8 cellular contexts compared by ENCODE assay signal in genomic region chr13:78660130-78660857, GRCh38. TPM values are rescaled to one million over a fixed set of nuclear protein-coding genes. Genes with fewer than 3 reads are reported as not detected.
DNase-seq lines count a peak whose midpoint lies in the region; ATAC-seq and TF ChIP-seq lines count a peak whose summit lies in the region.

No MANE protein-coding gene starts in this region.

- H3K4me1 ChIP-seq in BLaER1, result peaks cover 25% of the 10 kb centered on the region
- H3K4me1 ChIP-seq in H9 (ENCODE audit: insufficient read depth, low read length), result peaks cover 4% of the 10 kb centered on the region
- peaks cover 15 to 21% of the 10 kb centered on the region in 2 donors for H3K4me1 ChIP-seq in gastrocnemius medialis

- no peak overlapping the region for H4K91ac ChIP-seq in H9 (ENCODE audit: insufficient read length, low read depth, low read length)

- H2AFZ ChIP-seq in H9 (ENCODE audit: low read length), result no peak overlapping the region

- H3T11ph ChIP-seq in H9 (ENCODE audit: low read length), result no peak overlapping the region

- no peaks in the 10 kb centered on the region for H3K79me1 ChIP-seq in H9 (ENCODE audit: insufficient read depth, low read depth, low read length, poor library complexity, severe bottlenecking)

- WGBS in H9 (ENCODE audit: extremely low coverage, insufficient read length, low lambda C conversion rate), result no CpG with 5 or more reads among the region's 15 CpGs

- no peaks in the 10 kb centered on the region for H3K9me3 ChIP-seq in BLaER1
- H3K9me3 ChIP-seq in H9 (ENCODE audit: control insufficient read depth, low read depth, low read length), result no peaks in the 10 kb centered on the region
- H3K9me3 ChIP-seq in gastrocnemius medialis, result no peaks in the 10 kb centered on the region

- no peak overlapping the region for H3K18ac ChIP-seq in H9 (ENCODE audit: insufficient read length, low read depth, low read length)

- H3K56ac ChIP-seq in H9 (ENCODE audit: insufficient read length, low read depth, low read length), result no peak overlapping the region

- DNase-seq in H9 (peak; percentile 46), glutamatergic neuron (peak; percentile 21), gastrocnemius medialis (peak in 1 of 2 donors; percentile 13), HCEC 1CT (no peak), omental fat pad (ENCODE audit: low spot score) (no peak)
- DNase-seq in activated CD4-positive, alpha-beta memory T cell treated with anti-CD3 and anti-CD28 coated beads, Interleukin-2, amount 10 ng/mL, durations not matched to agents 7 days and 5 days, result no peak

- peak overlapping the region in 1 of 2 experiments; percentile 32; a peak in 2 of 5 replicates for H3K4me3 Mint-ChIP-seq in H9
- H3K4me3 Mint-ChIP-seq in activated CD4-positive, alpha-beta memory T cell treated with anti-CD3 and anti-CD28 coated beads, Interleukin-2, amount 10 ng/mL, durations not matched to agents 7 days and 5 days, result peak overlapping the region; percentile 99
- H3K4me3 Mint-ChIP-seq in glutamatergic neuron (ENCODE audit: unreplicated experiment), result peak overlapping the region; percentile 98

- H3K23ac ChIP-seq in H9 (ENCODE audit: insufficient read length, low read depth, low read length), result no peak overlapping the region

- peaks cover 4% of the 10 kb centered on the region for H3K23me2 ChIP-seq in H9 (ENCODE audit: insufficient read length, low read depth, low read length, poor library complexity, severe bottlenecking)

- H3K27ac Mint-ChIP-seq in H9 (no peak overlapping the region), glutamatergic neuron (ENCODE audit: unreplicated experiment) (no peak overlapping the region)
- no peak overlapping the region for H3K27ac Mint-ChIP-seq in activated CD4-positive, alpha-beta memory T cell treated with anti-CD3 and anti-CD28 coated beads, Interleukin-2, amount 10 ng/mL, durations not matched to agents 7 days and 5 days

- no peaks in the 10 kb centered on the region; a peak in 3 of 5 replicates for H3K9me3 Mint-ChIP-seq in H9
- H3K9me3 Mint-ChIP-seq in activated CD4-positive, alpha-beta memory T cell treated with anti-CD3 and anti-CD28 coated beads, Interleukin-2, amount 10 ng/mL, durations not matched to agents 7 days and 5 days, result no peaks in the 10 kb centered on the region
- H3K9me3 Mint-ChIP-seq in glutamatergic neuron (ENCODE audit: unreplicated experiment), result peaks cover 2% of the 10 kb centered on the region

- H3K4me2 ChIP-seq in BLaER1 (peak overlapping the region; percentile 86), H9 (ENCODE audit: insufficient read depth, insufficient read length, low read length) (peak overlapping the region; percentile 92)

- H2BK12ac ChIP-seq in H9 (ENCODE audit: insufficient read length, low read depth, low read length), result no peak overlapping the region

- peaks cover 54% of the 10 kb centered on the region for H3K27me3 Mint-ChIP-seq in H9 (ENCODE audit: low read depth)
- H3K27me3 Mint-ChIP-seq in activated CD4-positive, alpha-beta memory T cell treated with anti-CD3 and anti-CD28 coated beads, Interleukin-2, amount 10 ng/mL, durations not matched to agents 7 days and 5 days, result no peaks in the 10 kb centered on the region
- H3K27me3 Mint-ChIP-seq in glutamatergic neuron (ENCODE audit: unreplicated experiment), result peaks cover 12% of the 10 kb centered on the region

- peaks cover 31% of the 10 kb centered on the region for H4K20me1 ChIP-seq in BLaER1
- peaks cover 4% of the 10 kb centered on the region for H4K20me1 ChIP-seq in H9 (ENCODE audit: control insufficient read depth, insufficient read depth, insufficient read length)

- H3K79me2 ChIP-seq in H9 (ENCODE audit: insufficient read depth, low read length), result peaks cover 7% of the 10 kb centered on the region; the same call in 1 of the 2 replicates

- TF ChIP-seq CTCF in H9 (conservative IDR thresholded peaks at IDR 0.05), result 0 out of 3 replicates have a peak, but pooled peaks have one; percentile 12
- no peak for TF ChIP-seq CTCF in glutamatergic neuron (IDR thresholded peaks at IDR 0.05; ENCODE audit: partially characterized antibody, unreplicated experiment)
- no peak for TF ChIP-seq CTCF in gastrocnemius medialis (IDR thresholded peaks at IDR 0.05 in 4 of 5, conservative IDR thresholded peaks at IDR 0.05 in 1 of 5)
- TF ChIP-seq CTCF in omental fat pad (IDR thresholded peaks at IDR 0.05), result no peak

- no peak overlapping the region for H2BK15ac ChIP-seq in H9 (ENCODE audit: low read depth, low read length)

- no peak for TF ChIP-seq POLR2A in gastrocnemius medialis (IDR thresholded peaks at IDR 0.05)

- intact Hi-C loops in gastrocnemius medialis (cut with DNase I; ENCODE audit: low total_unique reads), result no loop called here

- in situ Hi-C loops in gastrocnemius medialis (cut with MboI; ENCODE audit: low sequenced_read_pairs in 4 of 4), result no loop called here

- H2BK120ac ChIP-seq in H9 (ENCODE audit: low read depth, low read length, poor library complexity, severe bottlenecking), result no peak overlapping the region

- H3K9ac ChIP-seq in BLaER1 (peak overlapping the region; percentile 90), H9 (ENCODE audit: extremely low read depth, insufficient read length, low read length) (no peak overlapping the region)

- no peak overlapping the region for H2BK20ac ChIP-seq in H9 (ENCODE audit: low read depth, low read length, poor library complexity, severe bottlenecking)

- no peaks in the 10 kb centered on the region for H3K27me3 ChIP-seq in BLaER1
- peaks cover 4% of the 10 kb centered on the region; the same call in 1 of the 2 replicates for H3K27me3 ChIP-seq in H9 (ENCODE audit: insufficient read depth, low read length)
- no peaks in the 10 kb centered on the region for H3K27me3 ChIP-seq in gastrocnemius medialis

- ATAC-seq in gastrocnemius medialis, result peak in 1 of 2 donors; percentile 29
- ATAC-seq in GM18519 (IDR thresholded peaks at IDR 0.05; ENCODE audit: low FRiP score, unreplicated experiment), result no peak
- no peak for ATAC-seq in omental fat pad (ENCODE audit: low FRiP score)

- H3K4me1 Mint-ChIP-seq in H9, result peaks cover 42 to 49% of the 10 kb centered on the region in 2 experiments
- H3K4me1 Mint-ChIP-seq in activated CD4-positive, alpha-beta memory T cell treated with anti-CD3 and anti-CD28 coated beads, Interleukin-2, amount 10 ng/mL, durations not matched to agents 7 days and 5 days, result peaks cover 43% of the 10 kb centered on the region
- peaks cover 22% of the 10 kb centered on the region for H3K4me1 Mint-ChIP-seq in glutamatergic neuron (ENCODE audit: low read depth, unreplicated experiment)

- POLR2A ChIA-PET in activated CD4-positive, alpha-beta memory T cell treated with anti-CD3 and anti-CD28 coated beads, Interleukin-2, amount 10 ng/mL, durations not matched to agents 7 days and 5 days (lab: Charles Lee), result interaction anchor here (1.7 kb wide), 1 partner anchor 22 kb away, joined by 5 read pairs; no protein-coding TSS in a partner anchor

- H3K4me3 ChIP-seq in BLaER1, result peak overlapping the region; percentile 88
- peak overlapping the region; percentile 87 to 96 (median 94) for H3K4me3 ChIP-seq in gastrocnemius medialis

- H3K4ac ChIP-seq in H9 (ENCODE audit: low read depth, low read length), result no peak overlapping the region

- CTCF ChIA-PET in activated CD4-positive, alpha-beta memory T cell treated with anti-CD3 and anti-CD28 coated beads, Interleukin-2, amount 10 ng/mL, durations not matched to agents 7 days and 5 days (lab: Charles Lee), result interaction anchor here (0.7 to 1.0 kb wide), 2 partner anchors 9 to 731 kb away, joined by 3 read pairs; no protein-coding TSS in a partner anchor

- H3K14ac ChIP-seq in H9 (ENCODE audit: insufficient read depth, low read length), result no peak overlapping the region

- H3K36me3 ChIP-seq in BLaER1 (peaks cover 11% of the 10 kb centered on the region), gastrocnemius medialis (no peaks in the 10 kb centered on the region)

- no peak overlapping the region for H4K5ac ChIP-seq in H9 (ENCODE audit: insufficient read length, low read depth, low read length)

- no peak overlapping the region for H2AK5ac ChIP-seq in H9 (ENCODE audit: insufficient read length, low read length)

- no peak overlapping the region for H2BK5ac ChIP-seq in H9 (ENCODE audit: insufficient read length, low read length)

- H3K27ac ChIP-seq in BLaER1 (peak overlapping the region; percentile 89), H9 (ENCODE audit: insufficient read length, low read depth, low read length) (no peak overlapping the region), gastrocnemius medialis (no peak overlapping the region)

- no peak overlapping the region for H4K8ac ChIP-seq in H9 (replicated peaks; ENCODE audit: insufficient read length, low read depth, low read length)

- peaks cover 0 to 14% (median 8%) of the 10 kb centered on the region in 3 experiments; a peak in 4 of 7 replicates for H3K36me3 Mint-ChIP-seq in H9 (ENCODE audit: insufficient read depth in 1 of 3, low read depth in 3 of 3)
- peaks cover 14% of the 10 kb centered on the region for H3K36me3 Mint-ChIP-seq in activated CD4-positive, alpha-beta memory T cell treated with anti-CD3 and anti-CD28 coated beads, Interleukin-2, amount 10 ng/mL, durations not matched to agents 7 days and 5 days (ENCODE audit: low read depth)
- no peaks in the 10 kb centered on the region for H3K36me3 Mint-ChIP-seq in glutamatergic neuron (ENCODE audit: unreplicated experiment)

RNA-seq across cellular contexts. Expression of gene OBI1, which starts 1.3 kb away (rescaled TPM):
- total RNA-seq in H9 (2021), result 24.4 and 25.0 TPM in 2 replicates
- total RNA-seq in activated CD4-positive, alpha-beta memory T cell treated with anti-CD3 and anti-CD28 coated beads, Interleukin-2, amount 10 ng/mL, durations not matched to agents 7 days and 5 days, result 10 to 100 TPM; 15.3 to 16.3 TPM
- total RNA-seq in glutamatergic neuron (ENCODE audit: unreplicated experiment), result 16.7 TPM
- 1 to 10 TPM; 4.8 to 6.7 (median 5.8) TPM for total RNA-seq in gastrocnemius medialis
- total RNA-seq in omental fat pad, result 10 to 100 TPM in 2 of 4 donors, 1 to 10 TPM in 2; 5.8 to 14.7 (median 10.0) TPM

RNA-seq across cellular contexts. Expression of gene POU4F1, which starts 56.9 kb away (rescaled TPM):
- total RNA-seq in H9 (2021), result 0.26 and 0.29 TPM in 2 replicates
- under 1 TPM; 0.18 to 0.28 TPM for total RNA-seq in activated CD4-positive, alpha-beta memory T cell treated with anti-CD3 and anti-CD28 coated beads, Interleukin-2, amount 10 ng/mL, durations not matched to agents 7 days and 5 days
- total RNA-seq in glutamatergic neuron (ENCODE audit: unreplicated experiment), result 125 TPM
- total RNA-seq in gastrocnemius medialis, result not detected
- not detected for total RNA-seq in omental fat pad

Comparison
In these comparisons a context has a peak if more than half of its experiments do, and no peak if none do; other contexts are left out.
1. DNase-seq: peak in H9 (single experiment) and glutamatergic neuron (single experiment); none in activated CD4-positive, alpha-beta memory T cell treated with anti-CD3 and anti-CD28 coated beads, Interleukin-2, amount 10 ng/mL, durations not matched to agents 7 days and 5 days (single experiment), HCEC 1CT (single experiment) and omental fat pad (single experiment).
2. RNA of gene POU4F1, which starts 56.9 kb away (total RNA-seq): 125 TPM in glutamatergic neuron (single experiment); 0.18 to 0.28 TPM in activated CD4-positive, alpha-beta memory T cell treated with anti-CD3 and anti-CD28 coated beads, Interleukin-2, amount 10 ng/mL, durations not matched to agents 7 days and 5 days, 0.26 to 0.29 TPM in H9, not detected in gastrocnemius medialis and not detected in omental fat pad; every median in the first group is over 10 times any median in the second.